In genomic region chr7:128350708-128351295, GRCh38 we compare ENCODE assay signal across 1 cellular context.
TF ChIP-seq lines count a peak whose summit lies in the region.

No MANE protein-coding gene starts in this region.

TF ChIP-seq in H1, 55 proteins besides CTCF, POLR2A, EP300 and RAD21:
- TF ChIP-seq RNF2 (IDR thresholded peaks at IDR 0.05; ENCODE audit: borderline replicate concordance, low read depth, low read length, missing control alignments, poor library complexity, severe bottlenecking) (no peak), CEBPB (IDR thresholded peaks at IDR 0.05; ENCODE audit: low read depth, low read length) (no peak), YY1 (IDR thresholded peaks at IDR 0.05; ENCODE audit: low read depth, low read length) (no peak), CTBP2 (IDR thresholded peaks at IDR 0.05; ENCODE audit: borderline replicate concordance, insufficient read depth, insufficient read length, low read length) (no peak), CREB1 (IDR thresholded peaks at IDR 0.05) (no peak), SIRT6 (IDR thresholded peaks at IDR 0.05; ENCODE audit: low read length) (no peak), NANOG (IDR thresholded peaks at IDR 0.05; ENCODE audit: insufficient read depth, low read depth, low read length, poor library complexity, severe bottlenecking) (no peak), POLR2AphosphoS5 (IDR thresholded peaks at IDR 0.05; ENCODE audit: low read depth, low read length) (no peak), GABPA (IDR thresholded peaks at IDR 0.05; ENCODE audit: borderline replicate concordance, insufficient read depth, low read length) (no peak), ATF3 (IDR thresholded peaks at IDR 0.05; ENCODE audit: insufficient read depth, low read depth, low read length) (no peak), EZH2 (IDR thresholded peaks at IDR 0.05; ENCODE audit: low read depth, low read length, severe bottlenecking) (no peak)
